10 cellular contexts compared by ENCODE assay signal in genomic region chr7:48000164-48000563, GRCh38. TPM values are rescaled to one million over a fixed set of nuclear protein-coding genes. Genes with fewer than 3 reads are reported as not detected.
"Had no signal": no experiment of that assay in that cellular context is flagged by ENCODE, and none has a peak within 500 bp of the region (broad histone marks: within the 10 kb centered on the region; RNA-seq: fewer than 3 reads in every experiment).

No MANE protein-coding gene starts in this region.

RNA-seq across cellular contexts. Expression of gene SUN3, which starts 28.7 kb away (rescaled TPM):
- total RNA-seq: activated CD8-positive, alpha-beta memory T cell treated with anti-CD3 and anti-CD28 coated beads for 36 hours; ascending aorta; cardiac muscle cell; dermis microvascular lymphatic vessel endothelial cell; left lobe of liver; lung; mesothelial cell of epicardium; thoracic aorta; upper lobe of right lung had no signal
- polyA plus RNA-seq: keratinocyte had no signal

RNA-seq across cellular contexts. Expression of gene C7orf57, which starts 35.2 kb away (rescaled TPM):
- total RNA-seq: ascending aorta, cardiac muscle cell, left lobe of liver, mesothelial cell of epicardium, thoracic aorta, upper lobe of right lung had no signal
